Comparison of ENCODE assay signal across 20 cellular contexts in genomic region chr10:125118701-125119100, GRCh38. TPM values are rescaled to one million over a fixed set of nuclear protein-coding genes. Genes with fewer than 3 reads are reported as not detected.
DNase-seq lines count a peak whose midpoint lies in the region; ATAC-seq, FAIRE-seq and TF ChIP-seq lines count a peak whose summit lies in the region.
"Had no signal": no experiment of that assay in that cellular context is flagged by ENCODE, and none has a peak within 500 bp of the region (broad histone marks: within the 10 kb centered on the region; RNA-seq: fewer than 3 reads in every experiment).

No MANE protein-coding gene starts in this region.

- no peak for TF ChIP-seq EP300 in esophagus muscularis mucosa (IDR thresholded peaks at IDR 0.05)

- no peak overlapping the region for H2AFZ ChIP-seq in mammary epithelial cell (ENCODE audit: low read depth, low read length)

- no peak for FAIRE-seq in pancreas (lab: Jason Lieb, UNC)
- FAIRE-seq: HTR-8/SVneo, keratinocyte had no signal

- H3K27me3 ChIP-seq in breast epithelium (no peaks in the 10 kb centered on the region), mammary epithelial cell (ENCODE audit: insufficient read depth, low read length) (no peaks in the 10 kb centered on the region), esophagus muscularis mucosa (no peaks in the 10 kb centered on the region), pancreas (no peaks in the 10 kb centered on the region), tibial artery (no peaks in the 10 kb centered on the region)
- H3K27me3 ChIP-seq: BE2C had no signal

- CTCF ChIA-PET in mammary epithelial cell (lab: Charles Lee; ENCODE audit: low non-redundant PET), result no interaction called here

- in situ Hi-C loops in mammary epithelial cell (cut with MboI; ENCODE audit: low sequenced_read_pairs in 2 of 2), result no loop called here

- H3K36me3 ChIP-seq in breast epithelium, result no peaks in the 10 kb centered on the region
- peaks cover 5% of the 10 kb centered on the region for H3K36me3 ChIP-seq in mammary epithelial cell (ENCODE audit: insufficient read depth, low read length)
- H3K36me3 ChIP-seq in esophagus muscularis mucosa, result peaks cover 0 to 5% (median 2%) of the 10 kb centered on the region in 4 donors
- H3K36me3 ChIP-seq in pancreas, result no peaks in the 10 kb centered on the region
- peaks cover 0 to 7% (median 0%) of the 10 kb centered on the region in 3 donors for H3K36me3 ChIP-seq in tibial artery

- DNase-seq in breast epithelium (ENCODE audit: low spot score in 2 of 2) (no peak), mammary epithelial cell (no peak), esophagus muscularis mucosa (ENCODE audit: extremely low spot score) (no peak), pancreas (no peak), tibial artery (peak in 1 of 2 donors; percentile 61), NCI-H748 treated with DMSO at 0.1 percent for 48 hours (lab: John Stamatoyannopoulos, UW) (no peak)
- DNase-seq in activated T-cell treated with anti-CD3 and anti-CD28 coated beads, Interleukin-2, amount 50 U/mL, for 48 hours, result no peak
- DNase-seq: activated CD4-positive, alpha-beta T cell treated with anti-CD3 and anti-CD28 coated beads, Interleukin-2, amount 50 U/mL, for 1 hour; activated CD8-positive, alpha-beta memory T cell treated with anti-CD3 and anti-CD28 coated beads, Interleukin-2, amount 50 U/mL, for 4 hours; amniotic stem cell; BE2C; cerebellar nuclear complex; NCI-H1105 treated with DMSO at 0.1 percent for 48 hours; NCI-H2081 treated with DMSO at 0.1 percent for 48 hours; NCI-H524; SHP77 treated with DMSO at 0.1 percent for 48 hours had no signal

- H3K27ac ChIP-seq in breast epithelium, result peak overlapping the region; percentile 80 to 83
- H3K27ac ChIP-seq in mammary epithelial cell (ENCODE audit: insufficient read depth, low read depth, low read length), result no peak overlapping the region
- H3K27ac ChIP-seq in esophagus muscularis mucosa (replicated peaks in 1 of 4), result peak overlapping the region; percentile 71 to 77 (median 74)
- peak overlapping the region; percentile 57 to 79 (median 65) for H3K27ac ChIP-seq in pancreas
- peak overlapping the region; percentile 74 to 75 for H3K27ac ChIP-seq in tibial artery

- BruUV-seq in mammary epithelial cell (replicated peaks; lab: Mats Ljungman, UMichigan), result no TSS peak

- WGBS in mammary epithelial cell (ENCODE audit: low coverage, missing lambda C conversion rate), result 100% methylated on average over 2 of the region's 10 CpGs
- 91% methylated on average over 8 of the region's 10 CpGs for WGBS in esophagus muscularis mucosa
- 73 to 81% methylated on average over 10 of the region's 10 CpGs for WGBS in pancreas, 2 donors

- intact Hi-C loops in breast epithelium (cut with DNase I; ENCODE audit: low total_unique reads) (loop anchor here (5.0 kb wide), 1 partner anchor 281 kb away; no protein-coding TSS in a partner anchor), mammary epithelial cell (cut with micrococcal nuclease) (no loop called here), esophagus muscularis mucosa (cut with DNase I) (no loop called here), pancreas (cut with DNase I) (no loop called here), tibial artery (cut with DNase I; ENCODE audit: low total_unique reads) (no loop called here)

- H3K4me2 ChIP-seq in mammary epithelial cell (ENCODE audit: insufficient read depth, low read depth, low read length), result no peak overlapping the region

- peaks cover 8% of the 10 kb centered on the region for H4K20me1 ChIP-seq in mammary epithelial cell (ENCODE audit: insufficient read depth, low read length)

- TF ChIP-seq CTCF in breast epithelium (IDR thresholded peaks at IDR 0.05) (no peak), mammary epithelial cell (conservative IDR thresholded peaks at IDR 0.05 in 1 of 2, IDR thresholded peaks at IDR 0.05 in 1 of 2; ENCODE audit: extremely low read depth in 1 of 2, insufficient read depth in 1 of 2, low read depth in 1 of 2, low read length in 2 of 2) (no peak), esophagus muscularis mucosa (IDR thresholded peaks at IDR 0.05) (no peak), pancreas (IDR thresholded peaks at IDR 0.05) (no peak), tibial artery (IDR thresholded peaks at IDR 0.05) (no peak)

- no peak for TF ChIP-seq POLR2A in breast epithelium (IDR thresholded peaks at IDR 0.05)
- TF ChIP-seq POLR2A in esophagus muscularis mucosa (IDR thresholded peaks at IDR 0.05; ENCODE audit: low read depth), result no peak

- H3K4me1 ChIP-seq in breast epithelium (peaks cover 0 to 45% of the 10 kb centered on the region in 2 donors), mammary epithelial cell (ENCODE audit: insufficient read depth, low read length) (peaks cover 31% of the 10 kb centered on the region), esophagus muscularis mucosa (peaks cover 83 to 98% (median 94%) of the 10 kb centered on the region in 4 donors), pancreas (peaks cover 69 to 83% (median 70%) of the 10 kb centered on the region in 3 donors), tibial artery (peaks cover 5 to 100% (median 74%) of the 10 kb centered on the region in 4 donors)

- peaks cover 96% of the 10 kb centered on the region for H3K79me2 ChIP-seq in mammary epithelial cell (ENCODE audit: insufficient read depth, low read length)

- H3K4me3 ChIP-seq in breast epithelium, result peak overlapping the region in 1 of 3 donors; percentile 39
- no peak overlapping the region for H3K4me3 ChIP-seq in mammary epithelial cell (replicated peaks in 1 of 3; ENCODE audit: insufficient read depth in 1 of 3, low read depth in 2 of 3, low read length in 3 of 3)
- peak overlapping the region in 1 of 4 donors; percentile 18 for H3K4me3 ChIP-seq in esophagus muscularis mucosa
- no peak overlapping the region for H3K4me3 ChIP-seq in pancreas
- H3K4me3 ChIP-seq in tibial artery, result no peak overlapping the region

- ATAC-seq in pancreas (no peak), GM18867 (IDR thresholded peaks at IDR 0.05; ENCODE audit: unreplicated experiment) (no peak)
- ATAC-seq: stimulated activated effector memory CD8-positive, alpha-beta T cell treated with anti-CD3 and anti-CD28 coated beads, Interleukin-12 subunit alpha, Interleukin-12 subunit beta, amount 100 ng/mL, for 72 hours had no signal

- H3K9me3 ChIP-seq in breast epithelium, result no peaks in the 10 kb centered on the region
- H3K9me3 ChIP-seq in mammary epithelial cell (replicated peaks; ENCODE audit: insufficient read depth, low read length), result no peaks in the 10 kb centered on the region
- H3K9me3 ChIP-seq in esophagus muscularis mucosa, result no peaks in the 10 kb centered on the region
- no peaks in the 10 kb centered on the region for H3K9me3 ChIP-seq in pancreas
- H3K9me3 ChIP-seq in tibial artery, result no peaks in the 10 kb centered on the region
- H3K9me3 ChIP-seq: BE2C had no signal

- H3K9ac ChIP-seq in mammary epithelial cell (ENCODE audit: insufficient read depth, low read length), result no peak overlapping the region

- dilution Hi-C loops in mammary epithelial cell (cut with HindIII; ENCODE audit: low sequenced_read_pairs), result no loop called here

RNA-seq across cellular contexts. Expression of gene CTBP2, which starts 41.7 kb away (rescaled TPM):
- total RNA-seq in breast epithelium (10 to 100 TPM; 53.1 to 91.2 (median 65.9) TPM), mammary epithelial cell (100 to 1,000 TPM; 111 to 126 TPM), esophagus muscularis mucosa (100 to 1,000 TPM in 1 of 4 donors, 10 to 100 TPM in 3; 69.7 to 125 (median 84.7) TPM), pancreas (10 to 100 TPM; 29.0 to 60.8 (median 32.4) TPM)
- polyA plus RNA-seq in mammary epithelial cell (141 TPM), pancreas (10 to 100 TPM; 21.4 to 22.2 TPM)
- polyA minus RNA-seq in mammary epithelial cell, result 123 TPM
